Comparison of ENCODE assay signal across 22 cellular contexts in genomic region chr5:122118356-122118948, GRCh38. TPM values are rescaled to one million over a fixed set of nuclear protein-coding genes. Genes with fewer than 3 reads are reported as not detected.
DNase-seq lines count a peak whose midpoint lies in the region; ATAC-seq and TF ChIP-seq lines count a peak whose summit lies in the region.
"Had no signal": no experiment of that assay in that cellular context is flagged by ENCODE, and none has a peak within 500 bp of the region (broad histone marks: within the 10 kb centered on the region; RNA-seq: fewer than 3 reads in every experiment).

No MANE protein-coding gene starts in this region.

- peaks cover 16% of the 10 kb centered on the region for H3K4me1 ChIP-seq in GM23248 (ENCODE audit: insufficient read depth)
- peaks cover 46 to 48% of the 10 kb centered on the region in 2 donors for H3K4me1 ChIP-seq in thyroid gland
- H3K4me1 ChIP-seq: A549 had no signal

- H2AFZ ChIP-seq in GM23248: no peak overlapping the region
- H2AFZ ChIP-seq: GM23338 had no signal

- H3K9me2 ChIP-seq in GM23248 (ENCODE audit: insufficient read depth): no peaks in the 10 kb centered on the region

- H4K20me1 ChIP-seq in GM23248 (ENCODE audit: insufficient read depth): no peaks in the 10 kb centered on the region

- H3K4me3 ChIP-seq in GM23248 (no peak overlapping the region), epithelial cell of esophagus (ENCODE audit: low read length) (no peak overlapping the region), thyroid gland (replicated peaks in 1 of 3) (no peak overlapping the region)
- H3K4me3 ChIP-seq: A549, GM23338 had no signal

- no peak overlapping the region for H3K9ac ChIP-seq in GM23248

- no peak for ATAC-seq in HG03442 (IDR thresholded peaks at IDR 0.05; ENCODE audit: unreplicated experiment)
- ATAC-seq: A549, GM23338, HCT116 had no signal

- H3F3A ChIP-seq in GM23248 (ENCODE audit: insufficient read depth): 0 out of 2 replicates have a peak, but pooled peaks cover 6% of the 10 kb centered on the region

- no peaks in the 10 kb centered on the region for H3K9me3 Mint-ChIP-seq in HFFc6
- H3K9me3 Mint-ChIP-seq: CD4-positive, alpha-beta memory T cell; GM23338; H9 had no signal

- H3K27me3 Mint-ChIP-seq in HFFc6 (ENCODE audit: insufficient read depth): no peaks in the 10 kb centered on the region

- DNase-seq in GM23248: peak; percentile 27
- DNase-seq in HFFc6: peak; percentile 4
- peak; percentile 22 for DNase-seq in epithelial cell of esophagus (ENCODE audit: low read depth)
- no peak for DNase-seq in thyroid gland
- DNase-seq in cerebellum (ENCODE audit: low spot score): no peak
- no peak for DNase-seq in cortex of kidney (lab: John Stamatoyannopoulos, UW)
- DNase-seq: 8988T; ACHN; AML-193; C1 segment of cervical spinal cord; Calu3; CD4-positive, alpha-beta memory T cell; COR-L47; DMS53; DMS79 treated with DMSO at 0.1 percent for 48 hours; GF-D8; H9 had no signal

- no peaks in the 10 kb centered on the region for H3K79me2 ChIP-seq in GM23248 (ENCODE audit: insufficient read depth)

- H3K27ac Mint-ChIP-seq in HFFc6: no peak overlapping the region
- H3K27ac Mint-ChIP-seq: CD4-positive, alpha-beta memory T cell; GM23338; H9 had no signal

- H3K9me3 ChIP-seq in GM23248 (ENCODE audit: low read depth): no peaks in the 10 kb centered on the region
- no peaks in the 10 kb centered on the region for H3K9me3 ChIP-seq in thyroid gland
- H3K9me3 ChIP-seq: A549 had no signal

- no peak for TF ChIP-seq POLR2A in thyroid gland (IDR thresholded peaks at IDR 0.05)

- H3K4me3 Mint-ChIP-seq in HFFc6: no peak overlapping the region
- H3K4me3 Mint-ChIP-seq: CD4-positive, alpha-beta memory T cell; GM23338; H9 had no signal

- peaks cover 33% of the 10 kb centered on the region for H3K4me1 Mint-ChIP-seq in HFFc6 (ENCODE audit: low read depth)
- H3K4me1 Mint-ChIP-seq: CD4-positive, alpha-beta memory T cell had no signal

- H3K27me3 ChIP-seq in GM23248 (replicated peaks; ENCODE audit: insufficient read depth) (no peaks in the 10 kb centered on the region), thyroid gland (no peaks in the 10 kb centered on the region)

- H3K36me3 Mint-ChIP-seq in HFFc6 (ENCODE audit: low read depth): no peaks in the 10 kb centered on the region
- H3K36me3 Mint-ChIP-seq: CD4-positive, alpha-beta memory T cell had no signal

- in situ Hi-C loops in GM23248 (cut with MboI): no loop called here

- TF ChIP-seq CTCF in HFFc6 (IDR thresholded peaks at IDR 0.05) (no peak), epithelial cell of esophagus (IDR thresholded peaks at IDR 0.05; ENCODE audit: insufficient read depth, low read depth, low read length, missing control alignments) (no peak), thyroid gland (IDR thresholded peaks at IDR 0.05) (no peak)

- H3K4me2 ChIP-seq in GM23248 (ENCODE audit: unreplicated experiment): no peak overlapping the region
- H3K4me2 ChIP-seq: A549, GM23338 had no signal

- H3K36me3 ChIP-seq in GM23248 (ENCODE audit: low read depth) (no peaks in the 10 kb centered on the region), thyroid gland (no peaks in the 10 kb centered on the region)

- H3K27ac ChIP-seq in GM23248: no peak overlapping the region
- peak overlapping the region; percentile 69 to 81 (median 80) for H3K27ac ChIP-seq in thyroid gland
- H3K27ac ChIP-seq: A549 had no signal

- 57 to 64% methylated on average over 1 of the region's 1 CpG for WGBS in GM23248 (ENCODE audit: low coverage in 1 of 2, low lambda C conversion rate in 2 of 2, missing lambda C conversion rate in 2 of 2), 2 experiments
- WGBS in thyroid gland, 2 donors: 84 to 86% methylated on average over 1 of the region's 1 CpG

- intact Hi-C loops in thyroid gland (cut with DNase I): no loop called here

RNA-seq across cellular contexts. Expression of gene ZNF474, which starts 10.9 kb away (rescaled TPM):
- 0.43 TPM in 1 of 2 replicates, not detected in the other for total RNA-seq in GM23248 (2014; rRNA removed; shearing (Covaris generic))
- polyA plus RNA-seq in GM23248 (2016; fragmentation: Nextera tagmentation; extraction: Ambion mirVana): 0.21 and 0.23 TPM in 2 replicates
- total RNA-seq in HFFc6 (2021; fragmentation: NEBNext Ultra II Directional; extraction: Animal tissue kit (Norgen Biotek cat#: 25700)): under 1 TPM in 5 of 6 experiments, not detected in 1; 0.10 to 0.28 (median 0.16) TPM
- total RNA-seq in thyroid gland (1 to 10 TPM in 1 of 4 donors, under 1 TPM in 2, not detected in 1; 0.33 to 1.5 (median 0.54) TPM), cerebellum (2.4 TPM)
- total RNA-seq: H9 had no signal
- polyA plus RNA-seq: GM23338 had no signal

RNA-seq across cellular contexts. Expression of gene LOX, which starts 40.4 kb away (rescaled TPM):
- total RNA-seq in GM23248 (2014; rRNA removed; shearing (Covaris generic)): 418 and 440 TPM in 2 replicates
- polyA plus RNA-seq in GM23248 (2016; fragmentation: Nextera tagmentation; extraction: Ambion mirVana): 1,207 and 1,226 TPM in 2 replicates
- 1,000 to 10,000 TPM in 3 of 6 experiments, 100 to 1,000 TPM in 3; 890 to 1,151 (median 989) TPM for total RNA-seq in HFFc6 (2021; fragmentation: NEBNext Ultra II Directional; extraction: Animal tissue kit (Norgen Biotek cat#: 25700))
- total RNA-seq in thyroid gland (10 to 100 TPM; 11.8 to 39.5 (median 34.2) TPM), cerebellum (3.3 TPM)
- total RNA-seq: CD4-positive, alpha-beta memory T cell; G401 had no signal

Comparison
In these comparisons a context has a peak if more than half of its experiments do, and no peak if none do; other contexts are left out.
1. DNase-seq: peak in GM23248 (single experiment), HFFc6 (single experiment) and epithelial cell of esophagus (single experiment); none in thyroid gland (0 of 2), cerebellum (single experiment) and cortex of kidney (single experiment).
2. RNA of gene LOX, which starts 40.4 kb away (total RNA-seq): 890 to 1,151 TPM in HFFc6 and 418 to 440 TPM in GM23248; 11.8 to 39.5 TPM in thyroid gland and 3.3 TPM in cerebellum (single experiment); every median in the first group is over 10 times any median in the second.